Comparison of ENCODE assay signal across 1 cellular context in the genomic region with DNA sequence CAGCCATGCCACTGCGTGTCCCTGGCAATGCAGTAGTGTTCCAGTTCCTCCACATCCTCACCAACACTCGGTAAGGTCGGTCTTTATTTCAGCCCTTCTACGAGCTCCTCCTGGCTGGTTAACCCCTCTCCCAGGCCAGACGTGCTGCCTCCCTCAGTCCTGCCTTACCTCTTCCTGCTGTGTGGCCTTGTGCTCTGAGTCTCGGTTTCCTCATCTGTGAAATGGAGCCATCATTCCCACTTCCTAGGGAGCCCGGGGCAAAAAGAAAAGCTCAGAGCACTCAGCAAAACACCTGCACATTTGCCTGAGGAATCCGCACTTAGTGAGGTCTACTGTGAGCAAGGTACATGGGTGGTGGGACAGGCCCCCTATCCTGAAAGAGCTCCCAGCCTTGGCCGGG.
A peak's percentile ranks its signal among the peaks of the same experiment; 100 is the strongest.
TF ChIP-seq lines count a peak whose summit lies in the region.

No MANE protein-coding gene starts in this region.

TF ChIP-seq in K562, 482 proteins besides CTCF, POLR2A, EP300 and RAD21:
- TF ChIP-seq ZNF398 (CRISPR knock-in tag; IDR thresholded peaks at IDR 0.05), result no peak
- TF ChIP-seq RBM25 (IDR thresholded peaks at IDR 0.05; ENCODE audit: low read depth, low read length, severe bottlenecking), result peak; percentile 62
- no peak for TF ChIP-seq ZNF41 (CRISPR knock-in tag; conservative IDR thresholded peaks at IDR 0.05)
- TF ChIP-seq BCOR (IDR thresholded peaks at IDR 0.05), result peak; percentile 33; the same call in 1 of the 2 replicates
